Comparison of ENCODE assay signal across 1 cellular context in genomic region chr10:112875474-112876267, GRCh38.
TF ChIP-seq lines count a peak whose summit lies in the region.

No MANE protein-coding gene starts in this region.

TF ChIP-seq in HepG2, 621 proteins besides CTCF, POLR2A, EP300 and RAD21 (continued from another document):
- TF ChIP-seq RERE (CRISPR knock-in tag; IDR thresholded peaks at IDR 0.05; ENCODE audit: low read depth) = 0 out of 2 replicates have a peak, but pooled peaks have one; percentile 10
- no peak for TF ChIP-seq FOXA1 (IDR thresholded peaks at IDR 0.05)
- peak; percentile 66 for TF ChIP-seq FOXA1 (CRISPR knock-in tag; IDR thresholded peaks at IDR 0.05)
- TF ChIP-seq FOXK1 (CRISPR knock-in tag; IDR thresholded peaks at IDR 0.05; ENCODE audit: borderline replicate concordance, low read depth) = peak; percentile 39; the same call in 1 of the 2 replicates
- no peak for TF ChIP-seq KAT2B (IDR thresholded peaks at IDR 0.05; ENCODE audit: borderline replicate concordance, low read depth, low read length)
- peak; percentile 28; the same call in 1 of the 2 replicates for TF ChIP-seq CEBPB (IDR thresholded peaks at IDR 0.05; ENCODE audit: borderline replicate concordance, low read depth, low read length)
- no peak for TF ChIP-seq ZNF574 (CRISPR knock-in tag; IDR thresholded peaks at IDR 0.05)
- TF ChIP-seq SMAD3 (CRISPR knock-in tag; IDR thresholded peaks at IDR 0.05) = 0 out of 2 replicates have a peak, but pooled peaks have one; percentile 30
- 0 out of 2 replicates have a peak, but pooled peaks have one; percentile 10 for TF ChIP-seq PAXIP1 (CRISPR knock-in tag; conservative IDR thresholded peaks at IDR 0.05)
TF ChIP-seq in HepG2: peak in this region for 25.
